16 cellular contexts compared by ENCODE assay signal in genomic region chr19:5789201-5789795, GRCh38. TPM values are rescaled to one million over a fixed set of nuclear protein-coding genes. Genes with fewer than 3 reads are reported as not detected.
DNase-seq lines count a peak whose midpoint lies in the region; ATAC-seq, FAIRE-seq and TF ChIP-seq lines count a peak whose summit lies in the region.
"Had no signal": no experiment of that assay in that cellular context is flagged by ENCODE, and none has a peak within 500 bp of the region (broad histone marks: within the 10 kb centered on the region; RNA-seq: fewer than 3 reads in every experiment).

No MANE protein-coding gene starts in this region.

- no peak overlapping the region for H3K56ac ChIP-seq in H1 (replicated peaks; ENCODE audit: insufficient read length, low read depth, low read length)

- no peaks in the 10 kb centered on the region for H3K79me2 ChIP-seq in H1 (ENCODE audit: control insufficient read depth in 1 of 2, insufficient read depth in 2 of 2, low read length in 2 of 2)

- H3K4me3 Mint-ChIP-seq in activated naive CD4-positive, alpha-beta T cell treated with anti-CD3 and anti-CD28 coated beads, Interleukin-2, amount 10 ng/mL, durations not matched to agents 7 days and 5 days: peak overlapping the region; percentile 99

- POLR2A ChIA-PET in RWPE1 (lab: Yijun Ruan, JAX; ENCODE audit: low non-redundant PET): interaction anchor here (0.9 kb wide), 1 partner anchor 115 kb away, joined by 3 read pairs; no protein-coding TSS in a partner anchor
- POLR2A ChIA-PET in H1 (lab: Charles Lee; ENCODE audit: partially characterized antibody): interaction anchor here (0.5 to 4.5 kb wide), 10 partner anchors 10 to 128 kb away, joined by 3 to 32 read pairs (median 6); partner anchors contain the start of genes CATSPERD and LONP1

- no peak overlapping the region for H3K9ac ChIP-seq in H1 (replicated peaks in 1 of 4; ENCODE audit: extremely low read depth in 1 of 4, low read depth in 3 of 4, low read length in 3 of 4)

- TF ChIP-seq RAD21 in H1 (IDR thresholded peaks at IDR 0.05 in 1 of 2, conservative IDR thresholded peaks at IDR 0.05 in 1 of 2; ENCODE audit: low read depth in 2 of 2, low read length in 2 of 2): no peak

- H3K36me3 Mint-ChIP-seq in activated naive CD4-positive, alpha-beta T cell treated with anti-CD3 and anti-CD28 coated beads, Interleukin-2, amount 10 ng/mL, durations not matched to agents 7 days and 5 days: peaks cover 31% of the 10 kb centered on the region

- no peak overlapping the region for H3K18ac ChIP-seq in H1 (ENCODE audit: extremely low read depth, low read length)

- H3K27me3 ChIP-seq in H1 (replicated peaks in 1 of 4; ENCODE audit: control insufficient read depth in 3 of 4, extremely low read depth in 1 of 4, insufficient read depth in 3 of 4, low read length in 3 of 4): no peaks in the 10 kb centered on the region
- H3K27me3 ChIP-seq in ovary: no peaks in the 10 kb centered on the region
- H3K27me3 ChIP-seq: brain microvascular endothelial cell, pancreas had no signal

- no peak overlapping the region for H2BK15ac ChIP-seq in H1 (ENCODE audit: low read length)

- no peak overlapping the region for H3K14ac ChIP-seq in H1 (ENCODE audit: insufficient read length)

- TF ChIP-seq EP300 in H1 (IDR thresholded peaks at IDR 0.05; ENCODE audit: borderline replicate concordance in 1 of 2, low read depth in 2 of 2, low read length in 2 of 2): no peak
- no peak for TF ChIP-seq EP300 in ovary (IDR thresholded peaks at IDR 0.05)

- peaks cover 5% of the 10 kb centered on the region; the same call in 1 of the 2 replicates for H3K79me1 ChIP-seq in H1 (ENCODE audit: low read depth, low read length)

- peaks cover 0 to 10% of the 10 kb centered on the region in 2 experiments for H4K20me1 ChIP-seq in H1 (replicated peaks in 1 of 2; ENCODE audit: control insufficient read depth in 1 of 2, insufficient read depth in 2 of 2, low read length in 2 of 2)

- CTCF ChIA-PET in activated naive CD4-positive, alpha-beta T cell treated with anti-CD3 and anti-CD28 coated beads, Interleukin-2, amount 10 ng/mL, durations not matched to agents 7 days and 5 days (lab: Charles Lee): interaction anchor here (1.1 kb wide), 1 partner anchor 15 kb away, joined by 3 read pairs; no protein-coding TSS in a partner anchor
- CTCF ChIA-PET in RWPE1 (lab: Yijun Ruan, JAX) (interaction anchor here (1.1 kb wide), 2 partner anchors 15 to 19 kb away, joined by 3 to 7 read pairs; no protein-coding TSS in a partner anchor), H1 (lab: Charles Lee; ENCODE audit: partially characterized antibody) (interaction anchor here (1.0 kb wide), 1 partner anchor 15 kb away, joined by 5 read pairs; no protein-coding TSS in a partner anchor)

- H3K27ac ChIP-seq in RWPE1 (peak overlapping the region; percentile 97), H1 (ENCODE audit: low read depth, low read length) (no peak overlapping the region), ovary (no peak overlapping the region)
- H3K27ac ChIP-seq: brain microvascular endothelial cell, pancreas, SK-N-MC had no signal

- H3K27ac Mint-ChIP-seq in activated naive CD4-positive, alpha-beta T cell treated with anti-CD3 and anti-CD28 coated beads, Interleukin-2, amount 10 ng/mL, durations not matched to agents 7 days and 5 days: no peak overlapping the region

- H3K36me3 ChIP-seq in H1 (ENCODE audit: control insufficient read depth in 2 of 4, insufficient read depth in 4 of 4, low read length in 3 of 4) (peaks cover 20 to 40% (median 34%) of the 10 kb centered on the region in 4 experiments), ovary (peaks cover 2% of the 10 kb centered on the region)

- TF ChIP-seq POLR2A in H1 (IDR thresholded peaks at IDR 0.05; ENCODE audit: control extremely low read depth in 1 of 2, low read depth in 2 of 2, low read length in 2 of 2) (no peak), ovary (IDR thresholded peaks at IDR 0.05) (no peak)

- H2BK12ac ChIP-seq in H1 (ENCODE audit: low read depth, low read length): no peak overlapping the region

- no peak overlapping the region for H3K4ac ChIP-seq in H1 (replicated peaks; ENCODE audit: insufficient read length, low read depth, low read length)

- no peak overlapping the region for H3K4me3 ChIP-seq in H1 (ENCODE audit: extremely low read depth in 1 of 4, insufficient read depth in 2 of 4, low read depth in 3 of 4, low read length in 4 of 4)
- no peak overlapping the region for H3K4me3 ChIP-seq in ovary

- DNase-seq in activated naive CD4-positive, alpha-beta T cell treated with anti-CD3 and anti-CD28 coated beads, Interleukin-2, amount 10 ng/mL, durations not matched to agents 7 days and 5 days: no peak
- DNase-seq in activated naive CD4-positive, alpha-beta T cell treated with Interleukin-2 at 50 U/mL for 16 hours: no peak
- DNase-seq in RWPE1 (ENCODE audit: low spot score): no peak
- DNase-seq in H1 (ENCODE audit: low read depth in 1 of 2, low spot score in 2 of 2): no peak
- DNase-seq in ovary: peak in 3 of 5 donors; percentile 49 to 53 (median 49)
- no peak for DNase-seq in stimulated activated CD4-positive, alpha-beta T cell treated with anti-CD3 and anti-CD28 coated beads, Interleukin-4, amount 100 ng/mL, for 1 hour
- DNase-seq in stimulated activated naive CD4-positive, alpha-beta T cell treated with Interleukin-2 at 50 U/mL for 16 hours (lab: John Stamatoyannopoulos, UW): no peak
- DNase-seq: brain microvascular endothelial cell, foreskin fibroblast, NCI-H1105 had no signal

- H3K4me2 ChIP-seq in H1 (ENCODE audit: insufficient read depth in 1 of 2, low read depth in 2 of 2, low read length in 2 of 2): no peak overlapping the region; a peak in 1 of 4 replicates

- H2BK5ac ChIP-seq in H1 (ENCODE audit: low read depth, low read length): no peak overlapping the region

- H3K9me3 Mint-ChIP-seq in activated naive CD4-positive, alpha-beta T cell treated with anti-CD3 and anti-CD28 coated beads, Interleukin-2, amount 10 ng/mL, durations not matched to agents 7 days and 5 days: peaks cover 2% of the 10 kb centered on the region

- FAIRE-seq in H1 (lab: Jason Lieb, UNC): no peak
- FAIRE-seq: pancreas had no signal

- no peak overlapping the region for H4K91ac ChIP-seq in H1 (replicated peaks; ENCODE audit: insufficient read length, low read length)

- H2AFZ ChIP-seq in H1 (ENCODE audit: low read length): no peak overlapping the region

- peaks cover 6% of the 10 kb centered on the region for H3K27me3 Mint-ChIP-seq in activated naive CD4-positive, alpha-beta T cell treated with anti-CD3 and anti-CD28 coated beads, Interleukin-2, amount 10 ng/mL, durations not matched to agents 7 days and 5 days

- no peak overlapping the region for H2BK20ac ChIP-seq in H1 (ENCODE audit: low read length)

- peaks cover 3% of the 10 kb centered on the region; the same call in 1 of the 2 replicates for H3K23me2 ChIP-seq in H1 (ENCODE audit: low read depth, low read length)

- intact Hi-C loops in ovary (cut with DNase I): loop anchor here in 1 of 4 donors (10.0 kb wide), 1 partner anchor 236 kb away; no protein-coding TSS in a partner anchor

- no peak overlapping the region for H2BK120ac ChIP-seq in H1 (replicated peaks; ENCODE audit: low read depth, low read length)

- no peak for ATAC-seq in HG02840 (IDR thresholded peaks at IDR 0.05; ENCODE audit: low FRiP score, unreplicated experiment)
- ATAC-seq: pancreas had no signal

- no peak overlapping the region for H2AK5ac ChIP-seq in H1 (ENCODE audit: low read depth, low read length)

- no peaks in the 10 kb centered on the region for H3K9me3 ChIP-seq in H1 (ENCODE audit: insufficient read depth in 2 of 2, low read depth in 1 of 2, low read length in 1 of 2)
- no peaks in the 10 kb centered on the region for H3K9me3 ChIP-seq in ovary
- H3K9me3 ChIP-seq: pancreas had no signal

- WGBS in H1 (ENCODE audit: extremely low coverage in 1 of 2, insufficient coverage in 1 of 2, insufficient read length in 1 of 2, insufficient replicate concordance in 2 of 2, low coverage in 1 of 2, low lambda C conversion rate in 2 of 2, missing lambda C conversion rate in 1 of 2), 2 experiments: 95% methylated on average over 51 of the region's 51 CpGs; no CpG with 5 or more reads in 1 of the 2 experiments
- 90 to 94% (median 93%) methylated on average over 47 to 51 of the region's 51 CpGs for WGBS in ovary, 3 donors

- H4K8ac ChIP-seq in H1 (ENCODE audit: extremely low read depth, insufficient read depth, low read length): peak overlapping the region; percentile 57; the same call in 1 of the 2 replicates

- no peak overlapping the region for H3K23ac ChIP-seq in H1 (ENCODE audit: insufficient read length)

- H4K5ac ChIP-seq in H1 (ENCODE audit: insufficient read length, low read depth, low read length): no peak overlapping the region

- no peaks in the 10 kb centered on the region; a peak in 1 of 7 replicates for H3K4me1 ChIP-seq in H1 (replicated peaks in 1 of 4; ENCODE audit: control insufficient read depth in 3 of 4, insufficient read depth in 4 of 4, low read length in 3 of 4)
- no peaks in the 10 kb centered on the region for H3K4me1 ChIP-seq in ovary (ENCODE audit: insufficient read depth)

- no peak for TF ChIP-seq CTCF in RWPE1 (conservative IDR thresholded peaks at IDR 0.05; ENCODE audit: low read depth)
- no peak for TF ChIP-seq CTCF in H1 (IDR thresholded peaks at IDR 0.05; ENCODE audit: control extremely low read depth in 1 of 3, insufficient read depth in 1 of 3, low read depth in 1 of 3, low read length in 3 of 3)
- TF ChIP-seq CTCF in ovary (IDR thresholded peaks at IDR 0.05): no peak

- peaks cover 16% of the 10 kb centered on the region for H3K4me1 Mint-ChIP-seq in activated naive CD4-positive, alpha-beta T cell treated with anti-CD3 and anti-CD28 coated beads, Interleukin-2, amount 10 ng/mL, durations not matched to agents 7 days and 5 days

RNA-seq across cellular contexts. Expression of gene DUS3L, which starts 1.7 kb away (rescaled TPM):
- total RNA-seq in H1 (2021; fragmentation: NEBNext Ultra II Directional; extraction: Animal tissue kit (Norgen Biotek cat#: 25700)): 39.1 and 39.4 TPM in 2 replicates
- polyA plus RNA-seq in H1 (2011; rRNA removed) (37.6 and 45.8 TPM in 2 replicates), ovary (10 to 100 TPM in 1 of 2 donors, 1 to 10 TPM in 1; 1.2 to 39.7 TPM)
- polyA plus RNA-seq in H1 (2011; cell fraction: cytosol; rRNA removed): 42.4 TPM
- 92.4 TPM for polyA plus RNA-seq in H1 (2011; cell fraction: nucleus; rRNA removed)
- 35.1 to 50.2 TPM (median 40.6 TPM) in 4 replicates for polyA plus RNA-seq in H1 (2012, experiment 1 of 2)
- polyA plus RNA-seq in H1 (2012, experiment 2 of 2): 36.3 TPM
- polyA plus RNA-seq in H1 (2013, experiment 1 of 2): 22.4 TPM
- 21.2 TPM for polyA plus RNA-seq in H1 (2013, experiment 2 of 2)
- polyA minus RNA-seq in H1 (2011; rRNA and poly(A)+ RNA removed): 15.4 and 18.5 TPM in 2 replicates
- 51.6 TPM for polyA minus RNA-seq in H1 (2011; cell fraction: cytosol; rRNA and poly(A)+ RNA removed)
- 35.5 TPM for polyA minus RNA-seq in H1 (2011; cell fraction: nucleus; rRNA and poly(A)+ RNA removed)
- total RNA-seq in ovary: 10 to 100 TPM; 29.3 to 50.1 (median 39.9) TPM

RNA-seq across cellular contexts. Expression of gene PRR22, which starts 4.8 kb away (rescaled TPM):
- 2.1 and 3.7 TPM in 2 replicates for total RNA-seq in H1 (2021; fragmentation: NEBNext Ultra II Directional; extraction: Animal tissue kit (Norgen Biotek cat#: 25700))
- polyA plus RNA-seq in H1 (2011; rRNA removed): 1.9 and 4.1 TPM in 2 replicates
- 2.2 TPM for polyA plus RNA-seq in H1 (2011; cell fraction: cytosol; rRNA removed)
- polyA plus RNA-seq in H1 (2011; cell fraction: nucleus; rRNA removed): 15.4 TPM
- polyA plus RNA-seq in H1 (2012, experiment 1 of 2): 1.6 to 3.3 TPM (median 3.0 TPM) in 4 replicates
- polyA plus RNA-seq in H1 (2012, experiment 2 of 2): 1.4 TPM
- polyA plus RNA-seq in H1 (2013, experiment 1 of 2): 5.0 TPM
- polyA plus RNA-seq in H1 (2013, experiment 2 of 2): 4.0 TPM
- 0.19 TPM in 1 of 2 replicates, not detected in the other for polyA minus RNA-seq in H1 (2011; rRNA and poly(A)+ RNA removed)
- 1.1 TPM for polyA minus RNA-seq in H1 (2011; cell fraction: cytosol; rRNA and poly(A)+ RNA removed)
- 4.5 TPM for polyA minus RNA-seq in H1 (2011; cell fraction: nucleus; rRNA and poly(A)+ RNA removed)
- 1 to 10 TPM in 5 of 7 donors, under 1 TPM in 2; 0.24 to 3.8 (median 2.3) TPM for total RNA-seq in ovary
- polyA plus RNA-seq in ovary: 1 to 10 TPM in 1 of 2 donors, not detected in 1; 1.6 TPM

RNA-seq across cellular contexts. Expression of gene NRTN, which starts 15.6 kb away (rescaled TPM):
- total RNA-seq in H1 (2021; fragmentation: NEBNext Ultra II Directional; extraction: Animal tissue kit (Norgen Biotek cat#: 25700)): 4.6 and 5.3 TPM in 2 replicates
- polyA plus RNA-seq in H1 (2011; rRNA removed) (3.9 and 5.9 TPM in 2 replicates), ovary (under 1 TPM in 1 of 2 donors, not detected in 1; 0.11 TPM)
- polyA plus RNA-seq in H1 (2011; cell fraction: cytosol; rRNA removed): 4.0 TPM
- 5.5 TPM for polyA plus RNA-seq in H1 (2011; cell fraction: nucleus; rRNA removed)
- 1.2 to 4.4 TPM (median 4.2 TPM) in 4 replicates for polyA plus RNA-seq in H1 (2012, experiment 1 of 2)
- 2.0 TPM for polyA plus RNA-seq in H1 (2012, experiment 2 of 2)
- polyA plus RNA-seq in H1 (2013, experiment 1 of 2): 3.0 TPM
- polyA plus RNA-seq in H1 (2013, experiment 2 of 2): 3.9 TPM
- 1.5 and 1.6 TPM in 2 replicates for polyA minus RNA-seq in H1 (2011; rRNA and poly(A)+ RNA removed)
- 4.6 TPM for polyA minus RNA-seq in H1 (2011; cell fraction: cytosol; rRNA and poly(A)+ RNA removed)
- 5.3 TPM for polyA minus RNA-seq in H1 (2011; cell fraction: nucleus; rRNA and poly(A)+ RNA removed)
- 1 to 10 TPM in 2 of 7 donors, under 1 TPM in 2, not detected in 3; 0.38 to 2.8 (median 1.3) TPM for total RNA-seq in ovary

RNA-seq across cellular contexts. Expression of gene FUT6, which starts 50.2 kb away (rescaled TPM):
- not detected in 2 replicates for total RNA-seq in H1 (2021; fragmentation: NEBNext Ultra II Directional; extraction: Animal tissue kit (Norgen Biotek cat#: 25700))
- polyA plus RNA-seq in H1 (2011; rRNA removed) (not detected in 2 replicates), ovary (not detected)
- not detected for polyA plus RNA-seq in H1 (2011; cell fraction: cytosol; rRNA removed)
- not detected for polyA plus RNA-seq in H1 (2011; cell fraction: nucleus; rRNA removed)
- 0.08 TPM in 1 of 4 replicates, not detected in the others for polyA plus RNA-seq in H1 (2012, experiment 1 of 2)
- not detected for polyA plus RNA-seq in H1 (2012, experiment 2 of 2)
- polyA plus RNA-seq in H1 (2013, experiment 1 of 2): 0.02 TPM
- polyA plus RNA-seq in H1 (2013, experiment 2 of 2): not detected
- polyA minus RNA-seq in H1 (2011; rRNA and poly(A)+ RNA removed): not detected in 2 replicates
- not detected for polyA minus RNA-seq in H1 (2011; cell fraction: cytosol; rRNA and poly(A)+ RNA removed)
- polyA minus RNA-seq in H1 (2011; cell fraction: nucleus; rRNA and poly(A)+ RNA removed): not detected
- total RNA-seq in ovary: 1 to 10 TPM in 1 of 7 donors, under 1 TPM in 3, not detected in 3; 0.11 to 2.6 (median 0.38) TPM
- total RNA-seq: H4, lung microvascular endothelial cell, smooth muscle cell had no signal
- polyA plus RNA-seq: smooth muscle cell had no signal

Comparison
In these comparisons a context has a peak if more than half of its experiments do, and no peak if none do; other contexts are left out.
1. DNase-seq: peak in ovary (3 of 5); none in activated naive CD4-positive, alpha-beta T cell treated with anti-CD3 and anti-CD28 coated beads, Interleukin-2, amount 10 ng/mL, durations not matched to agents 7 days and 5 days (single experiment), activated naive CD4-positive, alpha-beta T cell treated with Interleukin-2 at 50 U/mL for 16 hours (single experiment), RWPE1 (single experiment), H1 (0 of 2), stimulated activated CD4-positive, alpha-beta T cell treated with anti-CD3 and anti-CD28 coated beads, Interleukin-4, amount 100 ng/mL, for 1 hour (single experiment) and stimulated activated naive CD4-positive, alpha-beta T cell treated with Interleukin-2 at 50 U/mL for 16 hours (single experiment).